1 cellular context compared by ENCODE assay signal in genomic region chr20:63558804-63559484, GRCh38.
TF ChIP-seq lines count a peak whose summit lies in the region.

No MANE protein-coding gene starts in this region.

TF ChIP-seq in K562, 482 proteins besides CTCF, POLR2A, EP300 and RAD21 (continues in another document):
- TF ChIP-seq RBM14 (IDR thresholded peaks at IDR 0.05; ENCODE audit: borderline replicate concordance, insufficient read depth, low read depth, low read length) = no peak
- TF ChIP-seq, protein P1, sequence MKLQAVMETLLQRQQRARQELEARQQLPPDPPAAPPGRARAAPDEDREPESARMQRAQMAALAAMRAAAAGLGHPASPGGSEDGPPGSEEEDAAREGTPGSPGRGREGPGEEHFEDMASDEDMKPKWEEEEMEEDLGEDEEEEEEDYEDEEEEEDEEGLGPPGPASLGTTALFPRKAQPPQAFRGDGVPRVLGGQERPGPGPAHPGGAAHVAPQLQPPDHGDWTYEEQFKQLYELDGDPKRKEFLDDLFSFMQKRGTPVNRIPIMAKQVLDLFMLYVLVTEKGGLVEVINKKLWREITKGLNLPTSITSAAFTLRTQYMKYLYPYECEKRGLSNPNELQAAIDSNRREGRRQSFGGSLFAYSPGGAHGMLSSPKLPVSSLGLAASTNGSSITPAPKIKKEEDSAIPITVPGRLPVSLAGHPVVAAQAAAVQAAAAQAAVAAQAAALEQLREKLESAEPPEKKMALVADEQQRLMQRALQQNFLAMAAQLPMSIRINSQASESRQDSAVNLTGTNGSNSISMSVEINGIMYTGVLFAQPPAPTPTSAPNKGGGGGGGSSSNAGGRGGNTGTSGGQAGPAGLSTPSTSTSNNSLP (IDR thresholded peaks at IDR 0.05; ENCODE audit: borderline replicate concordance, low read depth, low read length) = no peak
- no peak for TF ChIP-seq SAFB2 (IDR thresholded peaks at IDR 0.05; ENCODE audit: borderline replicate concordance, low read depth, low read length, severe bottlenecking)
- no peak for TF ChIP-seq MGA (IDR thresholded peaks at IDR 0.05)
- TF ChIP-seq GTF2E2 (tag; IDR thresholded peaks at IDR 0.05) = no peak
- no peak for TF ChIP-seq LCOR (CRISPR knock-in tag; IDR thresholded peaks at IDR 0.05)
- TF ChIP-seq DLX4 (CRISPR knock-in tag; IDR thresholded peaks at IDR 0.05) = no peak
- TF ChIP-seq HDAC8 (tag; IDR thresholded peaks at IDR 0.05) = no peak
- TF ChIP-seq TFAM (CRISPR knock-in tag; conservative IDR thresholded peaks at IDR 0.05) = no peak
- TF ChIP-seq, protein P2, sequence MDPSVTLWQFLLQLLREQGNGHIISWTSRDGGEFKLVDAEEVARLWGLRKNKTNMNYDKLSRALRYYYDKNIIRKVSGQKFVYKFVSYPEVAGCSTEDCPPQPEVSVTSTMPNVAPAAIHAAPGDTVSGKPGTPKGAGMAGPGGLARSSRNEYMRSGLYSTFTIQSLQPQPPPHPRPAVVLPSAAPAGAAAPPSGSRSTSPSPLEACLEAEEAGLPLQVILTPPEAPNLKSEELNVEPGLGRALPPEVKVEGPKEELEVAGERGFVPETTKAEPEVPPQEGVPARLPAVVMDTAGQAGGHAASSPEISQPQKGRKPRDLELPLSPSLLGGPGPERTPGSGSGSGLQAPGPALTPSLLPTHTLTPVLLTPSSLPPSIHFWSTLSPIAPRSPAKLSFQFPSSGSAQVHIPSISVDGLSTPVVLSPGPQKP (CRISPR knock-in tag; IDR thresholded peaks at IDR 0.05) = no peak
- TF ChIP-seq, protein P3, sequence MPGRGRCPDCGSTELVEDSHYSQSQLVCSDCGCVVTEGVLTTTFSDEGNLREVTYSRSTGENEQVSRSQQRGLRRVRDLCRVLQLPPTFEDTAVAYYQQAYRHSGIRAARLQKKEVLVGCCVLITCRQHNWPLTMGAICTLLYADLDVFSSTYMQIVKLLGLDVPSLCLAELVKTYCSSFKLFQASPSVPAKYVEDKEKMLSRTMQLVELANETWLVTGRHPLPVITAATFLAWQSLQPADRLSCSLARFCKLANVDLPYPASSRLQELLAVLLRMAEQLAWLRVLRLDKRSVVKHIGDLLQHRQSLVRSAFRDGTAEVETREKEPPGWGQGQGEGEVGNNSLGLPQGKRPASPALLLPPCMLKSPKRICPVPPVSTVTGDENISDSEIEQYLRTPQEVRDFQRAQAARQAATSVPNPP (IDR thresholded peaks at IDR 0.05; ENCODE audit: borderline replicate concordance, insufficient read depth, insufficient read length) = no peak
- TF ChIP-seq SIN3B (IDR thresholded peaks at IDR 0.05; ENCODE audit: low read depth) = no peak
- TF ChIP-seq ZBTB8A (IDR thresholded peaks at IDR 0.05; ENCODE audit: partially characterized antibody) = no peak
- no peak for TF ChIP-seq POLR2H (tag; IDR thresholded peaks at IDR 0.05; ENCODE audit: low read depth)
- no peak for TF ChIP-seq THAP12 (CRISPR knock-in tag; IDR thresholded peaks at IDR 0.05)
- TF ChIP-seq ZNF766 (CRISPR knock-in tag; conservative IDR thresholded peaks at IDR 0.05) = no peak
- TF ChIP-seq SP1 (CRISPR knock-in tag; IDR thresholded peaks at IDR 0.05) = peak; percentile 46; the same call in 1 of the 2 replicates
- peak; percentile 30; the same call in 1 of the 2 replicates for TF ChIP-seq NR2C2 (CRISPR knock-in tag; IDR thresholded peaks at IDR 0.05)
- peak; percentile 75; the same call in 1 of the 2 replicates for TF ChIP-seq NR2C2 (tag; IDR thresholded peaks at IDR 0.05)
- TF ChIP-seq HDAC6 (IDR thresholded peaks at IDR 0.05; ENCODE audit: low read depth, low read length) = no peak
- no peak for TF ChIP-seq HNRNPUL1 (IDR thresholded peaks at IDR 0.05; ENCODE audit: low read length)
- TF ChIP-seq ZBTB7A (IDR thresholded peaks at IDR 0.05; ENCODE audit: borderline replicate concordance, control insufficient read depth, low read depth, low read length) = 0 out of 2 replicates have a peak, but pooled peaks have one; percentile 9
- TF ChIP-seq ZNF436 (CRISPR knock-in tag; IDR thresholded peaks at IDR 0.05) = no peak
- TF ChIP-seq MTF1 (CRISPR knock-in tag; IDR thresholded peaks at IDR 0.05; ENCODE audit: borderline replicate concordance) = no peak
- peak; percentile 64; the same call in 1 of the 2 replicates for TF ChIP-seq ZNF263 (CRISPR knock-in tag; IDR thresholded peaks at IDR 0.05; ENCODE audit: borderline replicate concordance)
- TF ChIP-seq ILF3 (IDR thresholded peaks at IDR 0.05; ENCODE audit: borderline replicate concordance) = no peak
- TF ChIP-seq, protein P4, sequence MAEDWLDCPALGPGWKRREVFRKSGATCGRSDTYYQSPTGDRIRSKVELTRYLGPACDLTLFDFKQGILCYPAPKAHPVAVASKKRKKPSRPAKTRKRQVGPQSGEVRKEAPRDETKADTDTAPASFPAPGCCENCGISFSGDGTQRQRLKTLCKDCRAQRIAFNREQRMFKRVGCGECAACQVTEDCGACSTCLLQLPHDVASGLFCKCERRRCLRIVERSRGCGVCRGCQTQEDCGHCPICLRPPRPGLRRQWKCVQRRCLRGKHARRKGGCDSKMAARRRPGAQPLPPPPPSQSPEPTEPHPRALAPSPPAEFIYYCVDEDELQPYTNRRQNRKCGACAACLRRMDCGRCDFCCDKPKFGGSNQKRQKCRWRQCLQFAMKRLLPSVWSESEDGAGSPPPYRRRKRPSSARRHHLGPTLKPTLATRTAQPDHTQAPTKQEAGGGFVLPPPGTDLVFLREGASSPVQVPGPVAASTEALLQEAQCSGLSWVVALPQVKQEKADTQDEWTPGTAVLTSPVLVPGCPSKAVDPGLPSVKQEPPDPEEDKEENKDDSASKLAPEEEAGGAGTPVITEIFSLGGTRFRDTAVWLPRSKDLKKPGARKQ (CRISPR knock-in tag; IDR thresholded peaks at IDR 0.05) = no peak
- no peak for TF ChIP-seq ZNF3 (CRISPR knock-in tag; IDR thresholded peaks at IDR 0.05)
- TF ChIP-seq, protein P5, sequence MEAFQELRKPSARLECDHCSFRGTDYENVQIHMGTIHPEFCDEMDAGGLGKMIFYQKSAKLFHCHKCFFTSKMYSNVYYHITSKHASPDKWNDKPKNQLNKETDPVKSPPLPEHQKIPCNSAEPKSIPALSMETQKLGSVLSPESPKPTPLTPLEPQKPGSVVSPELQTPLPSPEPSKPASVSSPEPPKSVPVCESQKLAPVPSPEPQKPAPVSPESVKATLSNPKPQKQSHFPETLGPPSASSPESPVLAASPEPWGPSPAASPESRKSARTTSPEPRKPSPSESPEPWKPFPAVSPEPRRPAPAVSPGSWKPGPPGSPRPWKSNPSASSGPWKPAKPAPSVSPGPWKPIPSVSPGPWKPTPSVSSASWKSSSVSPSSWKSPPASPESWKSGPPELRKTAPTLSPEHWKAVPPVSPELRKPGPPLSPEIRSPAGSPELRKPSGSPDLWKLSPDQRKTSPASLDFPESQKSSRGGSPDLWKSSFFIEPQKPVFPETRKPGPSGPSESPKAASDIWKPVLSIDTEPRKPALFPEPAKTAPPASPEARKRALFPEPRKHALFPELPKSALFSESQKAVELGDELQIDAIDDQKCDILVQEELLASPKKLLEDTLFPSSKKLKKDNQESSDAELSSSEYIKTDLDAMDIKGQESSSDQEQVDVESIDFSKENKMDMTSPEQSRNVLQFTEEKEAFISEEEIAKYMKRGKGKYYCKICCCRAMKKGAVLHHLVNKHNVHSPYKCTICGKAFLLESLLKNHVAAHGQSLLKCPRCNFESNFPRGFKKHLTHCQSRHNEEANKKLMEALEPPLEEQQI (IDR thresholded peaks at IDR 0.05) = no peak
- no peak for TF ChIP-seq RUNX1 (IDR thresholded peaks at IDR 0.05; ENCODE audit: low read depth)
